ENCODE assay signal across 18 cellular contexts in the genomic region with DNA sequence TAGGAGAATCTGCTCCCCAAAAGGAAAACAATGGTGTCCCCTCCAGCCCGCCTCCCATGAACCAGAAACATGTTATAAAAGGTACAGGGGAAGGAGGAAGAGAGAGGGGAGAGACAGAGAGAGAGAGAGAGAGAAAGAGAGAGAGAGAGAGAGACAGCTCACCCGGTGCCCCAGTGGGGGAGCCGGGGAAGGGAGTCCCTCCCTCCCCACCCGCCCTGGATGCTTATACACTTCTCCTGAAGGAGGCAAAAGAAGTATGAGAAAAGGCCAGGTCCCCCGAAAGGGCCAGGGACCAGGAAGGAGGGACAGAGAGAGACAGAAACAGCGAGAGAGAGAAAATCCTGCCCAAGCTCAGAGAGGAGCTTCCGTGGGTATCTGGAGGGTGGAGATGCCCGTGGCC. TPM values are rescaled to one million over a fixed set of nuclear protein-coding genes. Genes with fewer than 3 reads are reported as not detected.
DNase-seq lines count a peak whose midpoint lies in the region; ATAC-seq and TF ChIP-seq lines count a peak whose summit lies in the region.
"Had no signal": no experiment of that assay in that cellular context is flagged by ENCODE, and none has a peak within 500 bp of the region (broad histone marks: within the 10 kb centered on the region; RNA-seq: fewer than 3 reads in every experiment).

No MANE protein-coding gene starts in this region.

- no peak for DNase-seq in activated CD8-positive, alpha-beta memory T cell treated with anti-CD3 and anti-CD28 coated beads, Interleukin-2, amount 10 ng/mL, durations not matched to agents 7 days and 5 days
- no peak for DNase-seq in activated CD8-positive, alpha-beta memory T cell treated with anti-CD3 and anti-CD28 coated beads, Interleukin-2, amount 50 U/mL, for 48 hours
- DNase-seq in activated CD8-positive, alpha-beta T cell treated with anti-CD3 and anti-CD28 coated beads for 36 hours: no peak
- DNase-seq in endodermal cell: no peak
- no peak for DNase-seq in stimulated activated effector memory CD8-positive, alpha-beta T cell treated with anti-CD3 and anti-CD28 coated beads, Interleukin-12 subunit alpha, Interleukin-12 subunit beta, amount 100 ng/mL, for 72 hours (ENCODE audit: low spot score in 2 of 2)
- DNase-seq in glutamatergic neuron: no peak
- no peak for DNase-seq in testis
- no peak for DNase-seq in NCI-H1694 treated with DMSO at 0.1 percent for 48 hours (lab: John Stamatoyannopoulos, UW)
- DNase-seq: Caco-2; head of caudate nucleus; kidney glomerular epithelial cell; NCI-H1092; NCI-H2171; NK-92 treated with Interleukin-12 subunit alpha and Interleukin-12 subunit beta, amount 100 ng/mL, for 24 hours; SHP77; stimulated activated CD4-positive, alpha-beta T cell treated with anti-CD3 and anti-CD28 coated beads, Interleukin-15, amount 100 ng/mL, for 24 hours had no signal

- no peak overlapping the region for H3K27ac ChIP-seq in endodermal cell (ENCODE audit: low read depth, low read length)
- no peak overlapping the region for H3K27ac ChIP-seq in testis
- H3K27ac ChIP-seq: A549 had no signal

- no peaks in the 10 kb centered on the region for H3K9me3 Mint-ChIP-seq in activated CD8-positive, alpha-beta memory T cell treated with anti-CD3 and anti-CD28 coated beads, Interleukin-2, amount 10 ng/mL, durations not matched to agents 7 days and 5 days (ENCODE audit: low read depth)
- H3K9me3 Mint-ChIP-seq in activated CD8-positive, alpha-beta T cell treated with anti-CD3 and anti-CD28 coated beads for 36 hours: no peaks in the 10 kb centered on the region
- H3K9me3 Mint-ChIP-seq in endodermal cell: no peaks in the 10 kb centered on the region
- no peaks in the 10 kb centered on the region for H3K9me3 Mint-ChIP-seq in stimulated activated effector memory CD8-positive, alpha-beta T cell treated with anti-CD3 and anti-CD28 coated beads, Interleukin-12 subunit alpha, Interleukin-12 subunit beta, amount 100 ng/mL, for 72 hours
- peaks cover 5% of the 10 kb centered on the region for H3K9me3 Mint-ChIP-seq in glutamatergic neuron (ENCODE audit: unreplicated experiment)

- H3K4me1 ChIP-seq in endodermal cell (ENCODE audit: control insufficient read depth, insufficient read depth, low read length): no peaks in the 10 kb centered on the region
- H3K4me1 ChIP-seq in testis: peaks cover 10% of the 10 kb centered on the region
- H3K4me1 ChIP-seq: A549, Caco-2 had no signal

- CTCF ChIA-PET in activated CD8-positive, alpha-beta memory T cell treated with anti-CD3 and anti-CD28 coated beads, Interleukin-2, amount 10 ng/mL, durations not matched to agents 7 days and 5 days (lab: Charles Lee): interaction anchor here (1.2 to 2.9 kb wide), 4 partner anchors 24 to 287 kb away, joined by 3 to 14 read pairs (median 6); a partner anchor contains a TSS
- CTCF ChIA-PET in activated CD8-positive, alpha-beta T cell treated with anti-CD3 and anti-CD28 coated beads for 36 hours (lab: Charles Lee): interaction anchor here (0.7 to 2.0 kb wide), 3 partner anchors 182 to 548 kb away, joined by 3 to 6 read pairs (median 4); no protein-coding TSS in a partner anchor

- 87 to 92% methylated on average over 3 to 7 of the region's 8 CpGs for WGBS in endodermal cell (ENCODE audit: insufficient coverage in 1 of 2, insufficient read length in 1 of 2), 2 experiments
- WGBS in testis, 2 donors: 63% methylated on average over 8 of the region's 8 CpGs

- no peak for TF ChIP-seq CTCF in activated CD8-positive, alpha-beta T cell treated with anti-CD3 and anti-CD28 coated beads for 36 hours (IDR thresholded peaks at IDR 0.05)
- TF ChIP-seq CTCF in endodermal cell (conservative IDR thresholded peaks at IDR 0.05): no peak
- TF ChIP-seq CTCF in glutamatergic neuron (IDR thresholded peaks at IDR 0.05; ENCODE audit: partially characterized antibody, unreplicated experiment): no peak
- TF ChIP-seq CTCF in testis (IDR thresholded peaks at IDR 0.05): no peak

- H3K27me3 ChIP-seq in endodermal cell (ENCODE audit: control insufficient read depth, insufficient read depth, low read length, poor library complexity, severe bottlenecking) (no peaks in the 10 kb centered on the region), testis (no peaks in the 10 kb centered on the region)

- H3K9ac ChIP-seq in endodermal cell (ENCODE audit: extremely low read depth, low read length, poor library complexity, severe bottlenecking): no peak overlapping the region

- H3K36me3 ChIP-seq in endodermal cell (ENCODE audit: control insufficient read depth, insufficient read depth, low read length) (peaks cover 27% of the 10 kb centered on the region), testis (ENCODE audit: low read depth, missing control alignments) (no peaks in the 10 kb centered on the region)

- peak overlapping the region; percentile 78 for H3K27ac Mint-ChIP-seq in activated CD8-positive, alpha-beta memory T cell treated with anti-CD3 and anti-CD28 coated beads, Interleukin-2, amount 10 ng/mL, durations not matched to agents 7 days and 5 days
- H3K27ac Mint-ChIP-seq in activated CD8-positive, alpha-beta T cell treated with anti-CD3 and anti-CD28 coated beads for 36 hours: peak overlapping the region; percentile 68
- H3K27ac Mint-ChIP-seq in endodermal cell (peak overlapping the region; percentile 48), glutamatergic neuron (ENCODE audit: unreplicated experiment) (no peak overlapping the region)
- peak overlapping the region; percentile 88 for H3K27ac Mint-ChIP-seq in stimulated activated effector memory CD8-positive, alpha-beta T cell treated with anti-CD3 and anti-CD28 coated beads, Interleukin-12 subunit alpha, Interleukin-12 subunit beta, amount 100 ng/mL, for 72 hours

- peak; percentile 32 for ATAC-seq in activated CD8-positive, alpha-beta memory T cell treated with anti-CD3 and anti-CD28 coated beads, Interleukin-2, amount 10 ng/mL, durations not matched to agents 7 days and 5 days
- ATAC-seq in activated CD8-positive, alpha-beta T cell treated with anti-CD3 and anti-CD28 coated beads for 36 hours: no peak
- ATAC-seq in stimulated activated effector memory CD8-positive, alpha-beta T cell treated with anti-CD3 and anti-CD28 coated beads, Interleukin-12 subunit alpha, Interleukin-12 subunit beta, amount 100 ng/mL, for 72 hours: peak; percentile 14
- ATAC-seq: A549, K562 had no signal

- H3K4me1 Mint-ChIP-seq in activated CD8-positive, alpha-beta memory T cell treated with anti-CD3 and anti-CD28 coated beads, Interleukin-2, amount 10 ng/mL, durations not matched to agents 7 days and 5 days: peaks cover 22% of the 10 kb centered on the region
- H3K4me1 Mint-ChIP-seq in activated CD8-positive, alpha-beta T cell treated with anti-CD3 and anti-CD28 coated beads for 36 hours (ENCODE audit: low read depth): peaks cover 18% of the 10 kb centered on the region
- H3K4me1 Mint-ChIP-seq in endodermal cell: peaks cover 1% of the 10 kb centered on the region
- H3K4me1 Mint-ChIP-seq in stimulated activated effector memory CD8-positive, alpha-beta T cell treated with anti-CD3 and anti-CD28 coated beads, Interleukin-12 subunit alpha, Interleukin-12 subunit beta, amount 100 ng/mL, for 72 hours: peaks cover 30% of the 10 kb centered on the region
- peaks cover 19% of the 10 kb centered on the region for H3K4me1 Mint-ChIP-seq in glutamatergic neuron (ENCODE audit: low read depth, unreplicated experiment)

- peak overlapping the region; percentile 72 for H3K4me3 Mint-ChIP-seq in activated CD8-positive, alpha-beta memory T cell treated with anti-CD3 and anti-CD28 coated beads, Interleukin-2, amount 10 ng/mL, durations not matched to agents 7 days and 5 days
- H3K4me3 Mint-ChIP-seq in activated CD8-positive, alpha-beta T cell treated with anti-CD3 and anti-CD28 coated beads for 36 hours: peak overlapping the region; percentile 64
- H3K4me3 Mint-ChIP-seq in endodermal cell (no peak overlapping the region), glutamatergic neuron (ENCODE audit: unreplicated experiment) (no peak overlapping the region)
- H3K4me3 Mint-ChIP-seq in stimulated activated effector memory CD8-positive, alpha-beta T cell treated with anti-CD3 and anti-CD28 coated beads, Interleukin-12 subunit alpha, Interleukin-12 subunit beta, amount 100 ng/mL, for 72 hours: peak overlapping the region; percentile 76

- TF ChIP-seq POLR2A in testis (IDR thresholded peaks at IDR 0.05): no peak

- no peaks in the 10 kb centered on the region for H3K36me3 Mint-ChIP-seq in activated CD8-positive, alpha-beta memory T cell treated with anti-CD3 and anti-CD28 coated beads, Interleukin-2, amount 10 ng/mL, durations not matched to agents 7 days and 5 days
- peaks cover 16% of the 10 kb centered on the region for H3K36me3 Mint-ChIP-seq in activated CD8-positive, alpha-beta T cell treated with anti-CD3 and anti-CD28 coated beads for 36 hours (ENCODE audit: low read depth)
- H3K36me3 Mint-ChIP-seq in endodermal cell (ENCODE audit: low read depth): peaks cover 32% of the 10 kb centered on the region
- peaks cover 26% of the 10 kb centered on the region for H3K36me3 Mint-ChIP-seq in stimulated activated effector memory CD8-positive, alpha-beta T cell treated with anti-CD3 and anti-CD28 coated beads, Interleukin-12 subunit alpha, Interleukin-12 subunit beta, amount 100 ng/mL, for 72 hours
- H3K36me3 Mint-ChIP-seq in glutamatergic neuron (ENCODE audit: unreplicated experiment): peaks cover 8% of the 10 kb centered on the region

- H3K27me3 Mint-ChIP-seq in activated CD8-positive, alpha-beta memory T cell treated with anti-CD3 and anti-CD28 coated beads, Interleukin-2, amount 10 ng/mL, durations not matched to agents 7 days and 5 days: no peaks in the 10 kb centered on the region
- no peaks in the 10 kb centered on the region for H3K27me3 Mint-ChIP-seq in activated CD8-positive, alpha-beta T cell treated with anti-CD3 and anti-CD28 coated beads for 36 hours
- no peaks in the 10 kb centered on the region for H3K27me3 Mint-ChIP-seq in endodermal cell (ENCODE audit: insufficient read depth)
- H3K27me3 Mint-ChIP-seq in glutamatergic neuron (ENCODE audit: unreplicated experiment): peaks cover 15% of the 10 kb centered on the region

- intact Hi-C loops in activated CD8-positive, alpha-beta T cell treated with anti-CD3 and anti-CD28 coated beads for 36 hours (cut with micrococcal nuclease): no loop called here
- intact Hi-C loops in testis (cut with DNase I; ENCODE audit: low total_unique reads): no loop called here

- POLR2A ChIA-PET in activated CD8-positive, alpha-beta T cell treated with anti-CD3 and anti-CD28 coated beads for 36 hours (lab: Charles Lee): no interaction called here

- H3K9me3 ChIP-seq in endodermal cell (ENCODE audit: control insufficient read depth, low read length) (no peaks in the 10 kb centered on the region), testis (no peaks in the 10 kb centered on the region)
- H3K9me3 ChIP-seq: A549, Caco-2 had no signal

- H3K4me3 ChIP-seq in endodermal cell (ENCODE audit: low read length) (no peak overlapping the region), testis (no peak overlapping the region)
- H3K4me3 ChIP-seq: A549, K562 had no signal

RNA-seq across cellular contexts. Expression of a gene that starts 30.1 kb away (rescaled TPM):
- 100 to 1,000 TPM; 117 to 124 TPM for total RNA-seq in activated CD8-positive, alpha-beta memory T cell treated with anti-CD3 and anti-CD28 coated beads, Interleukin-2, amount 10 ng/mL, durations not matched to agents 7 days and 5 days
- total RNA-seq in activated CD8-positive, alpha-beta T cell treated with anti-CD3 and anti-CD28 coated beads for 36 hours: 10 to 100 TPM; 53.5 to 55.3 TPM
- total RNA-seq in endodermal cell (10 to 100 TPM; 37.8 to 47.8 TPM), glutamatergic neuron (ENCODE audit: unreplicated experiment) (2.3 TPM), testis (10 to 100 TPM; 31.5 to 52.7 TPM)
- 31.3 TPM for polyA plus RNA-seq in endodermal cell (2013, experiment 1 of 2)
- polyA plus RNA-seq in endodermal cell (2013, experiment 2 of 2): 31.4 TPM
- 55.2 TPM for polyA plus RNA-seq in testis (ENCODE audit: insufficient read depth, low read depth, low replicate concordance)

RNA-seq across cellular contexts. Expression of a gene that starts 39.5 kb away (rescaled TPM):
- total RNA-seq in activated CD8-positive, alpha-beta memory T cell treated with anti-CD3 and anti-CD28 coated beads, Interleukin-2, amount 10 ng/mL, durations not matched to agents 7 days and 5 days: 1 to 10 TPM; 3.7 to 4.3 TPM
- total RNA-seq in activated CD8-positive, alpha-beta T cell treated with anti-CD3 and anti-CD28 coated beads for 36 hours: 10 to 100 TPM; 11.8 to 14.5 TPM
- 10 to 100 TPM; 70.8 to 82.6 TPM for total RNA-seq in endodermal cell
- 61.7 TPM for polyA plus RNA-seq in endodermal cell (2013, experiment 1 of 2)
- polyA plus RNA-seq in endodermal cell (2013, experiment 2 of 2): 51.6 TPM
- total RNA-seq in glutamatergic neuron (ENCODE audit: unreplicated experiment): 68.1 TPM
- total RNA-seq in testis: 10 to 100 TPM; 45.0 to 57.2 TPM
- polyA plus RNA-seq in testis (ENCODE audit: insufficient read depth, low read depth, low replicate concordance): 23.8 TPM

RNA-seq across cellular contexts. Expression of a gene that starts 48.9 kb away (rescaled TPM):
- 10 to 100 TPM; 42.3 to 65.4 TPM for total RNA-seq in activated CD8-positive, alpha-beta memory T cell treated with anti-CD3 and anti-CD28 coated beads, Interleukin-2, amount 10 ng/mL, durations not matched to agents 7 days and 5 days
- total RNA-seq in activated CD8-positive, alpha-beta T cell treated with anti-CD3 and anti-CD28 coated beads for 36 hours: 10 to 100 TPM; 61.0 to 61.5 TPM
- total RNA-seq in endodermal cell (10 to 100 TPM; 62.1 to 73.8 TPM), glutamatergic neuron (ENCODE audit: unreplicated experiment) (82.9 TPM), testis (100 to 1,000 TPM; 114 to 116 TPM)
- polyA plus RNA-seq in endodermal cell (2013, experiment 1 of 2): 58.6 TPM
- polyA plus RNA-seq in endodermal cell (2013, experiment 2 of 2): 60.1 TPM
- polyA plus RNA-seq in testis (ENCODE audit: insufficient read depth, low read depth, low replicate concordance): 203 TPM

Comparison
In these comparisons a context has a peak if more than half of its experiments do, and no peak if none do; other contexts are left out.
1. H3K4me3 Mint-ChIP-seq: peak in activated CD8-positive, alpha-beta memory T cell treated with anti-CD3 and anti-CD28 coated beads, Interleukin-2, amount 10 ng/mL, durations not matched to agents 7 days and 5 days (single experiment), activated CD8-positive, alpha-beta T cell treated with anti-CD3 and anti-CD28 coated beads for 36 hours (single experiment) and stimulated activated effector memory CD8-positive, alpha-beta T cell treated with anti-CD3 and anti-CD28 coated beads, Interleukin-12 subunit alpha, Interleukin-12 subunit beta, amount 100 ng/mL, for 72 hours (single experiment); none in endodermal cell (single experiment) and glutamatergic neuron (single experiment).